8 cellular contexts compared by ENCODE assay signal in the genomic region with DNA sequence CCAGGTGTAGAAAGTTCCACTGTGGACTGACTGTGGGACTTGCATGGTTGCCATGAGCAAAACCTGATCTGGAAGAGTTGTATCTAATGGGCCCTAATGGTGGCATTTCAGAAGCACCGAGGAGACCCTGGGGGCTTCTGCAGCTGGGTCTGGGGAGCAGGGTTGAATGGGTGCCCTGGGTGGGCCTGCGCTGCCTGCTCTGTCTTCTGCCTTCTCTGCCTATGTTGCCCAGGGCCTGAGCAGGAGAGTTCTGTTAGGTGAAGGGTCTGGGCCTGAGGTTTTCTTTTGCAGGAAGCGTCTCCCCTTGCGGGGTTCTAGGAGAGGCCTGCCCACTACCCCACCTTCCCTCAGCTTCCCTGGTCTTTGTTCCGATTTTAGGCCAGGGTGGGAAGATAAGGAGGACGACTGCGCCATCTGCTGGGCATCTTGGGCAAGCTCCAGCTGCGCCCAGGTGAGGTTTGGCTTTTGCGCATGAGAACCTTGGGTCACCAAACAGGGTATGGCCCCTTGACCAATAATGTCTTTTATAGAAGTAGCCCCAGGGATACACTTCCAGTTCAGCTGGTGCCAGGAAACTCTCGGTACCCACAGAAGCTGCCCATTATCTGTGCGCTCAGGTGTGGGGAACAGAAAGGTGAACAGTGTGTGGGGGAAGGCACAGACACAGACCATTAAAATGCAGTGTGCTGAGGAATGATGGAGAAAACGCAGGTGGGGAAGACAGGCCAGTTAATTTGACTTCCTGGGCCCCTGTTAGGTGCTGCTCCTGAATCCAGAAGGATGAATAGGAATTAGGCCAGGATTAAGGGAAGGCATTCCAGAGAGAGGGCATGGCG. TPM values are rescaled to one million over a fixed set of nuclear protein-coding genes. Genes with fewer than 3 reads are reported as not detected.
DNase-seq lines count a peak whose midpoint lies in the region; ATAC-seq and TF ChIP-seq lines count a peak whose summit lies in the region.

No MANE protein-coding gene starts in this region.

- POLR2A ChIA-PET in AG04449 (lab: Yijun Ruan, JAX): no interaction called here

- no peaks in the 10 kb centered on the region for H3K9me3 Mint-ChIP-seq in natural killer cell

- H3K27ac Mint-ChIP-seq in natural killer cell: no peak overlapping the region

- TF ChIP-seq CTCF in AG04449 (IDR thresholded peaks at IDR 0.05; ENCODE audit: insufficient read depth, low read length, missing control alignments): peak; percentile 87
- peak; percentile 94 for TF ChIP-seq CTCF in epithelial cell of proximal tubule (conservative IDR thresholded peaks at IDR 0.05; ENCODE audit: low read depth, low read length)
- peak; percentile 67 for TF ChIP-seq CTCF in natural killer cell (IDR thresholded peaks at IDR 0.05)
- peak; percentile 32 to 82 (median 60) for TF ChIP-seq CTCF in thyroid gland (IDR thresholded peaks at IDR 0.05)

- no peaks in the 10 kb centered on the region for H3K9me3 ChIP-seq in thyroid gland

- H3K27me3 ChIP-seq in thyroid gland: no peaks in the 10 kb centered on the region

- H3K4me3 ChIP-seq in AG04449 (ENCODE audit: low read depth, low read length): no peak overlapping the region
- H3K4me3 ChIP-seq in epithelial cell of proximal tubule (ENCODE audit: low read depth, low read length): no peak overlapping the region
- no peak overlapping the region for H3K4me3 ChIP-seq in thyroid gland (replicated peaks in 1 of 3)

- no peaks in the 10 kb centered on the region for H3K36me3 ChIP-seq in thyroid gland

- WGBS in thyroid gland, 2 donors: 19 to 23% methylated on average over 11 to 12 of the region's 13 CpGs

- CTCF ChIA-PET in AG04449 (lab: Yijun Ruan, JAX): interaction anchor here (0.6 to 8.2 kb wide), 45 partner anchors 7 to 800 kb away, joined by 3 to 79 read pairs (median 4); no protein-coding TSS in a partner anchor

- ATAC-seq in GM18502 (IDR thresholded peaks at IDR 0.05; ENCODE audit: poor library complexity, unreplicated experiment): peak; percentile 78
- peak; percentile 58 for ATAC-seq in HG03108 (IDR thresholded peaks at IDR 0.05; ENCODE audit: unreplicated experiment)
- ATAC-seq in natural killer cell: peak; percentile 55 to 80 (median 57)

- H3K4me1 Mint-ChIP-seq in natural killer cell: no peaks in the 10 kb centered on the region

- no peak overlapping the region for H3K27ac ChIP-seq in thyroid gland

- no peaks in the 10 kb centered on the region for H3K4me1 ChIP-seq in thyroid gland

- DNase-seq in AG04449 (ENCODE audit: low read depth, low spot score): no peak
- peak; percentile 19 for DNase-seq in NCI-H526 treated with DMSO at 0.1 percent for 48 hours (lab: John Stamatoyannopoulos, UW)
- peak; percentile 19 to 53 (median 30) for DNase-seq in activated CD8-positive, alpha-beta memory T cell treated with anti-CD3 and anti-CD28 coated beads for 48 hours (ENCODE audit: low read depth in 2 of 3, low spot score in 2 of 3)
- DNase-seq in epithelial cell of proximal tubule (ENCODE audit: low read depth): no peak
- DNase-seq in natural killer cell: peak; percentile 40
- peak; percentile 51 to 61 for DNase-seq in thyroid gland

- peaks cover 14 to 19% of the 10 kb centered on the region in 2 donors for H3K27me3 Mint-ChIP-seq in natural killer cell (ENCODE audit: low read depth in 2 of 2)

- no peak overlapping the region for H3K4me3 Mint-ChIP-seq in natural killer cell

- intact Hi-C loops in natural killer cell (cut with micrococcal nuclease): loop anchor here (1.0 kb wide), 1 partner anchor 650 kb away; no protein-coding TSS in a partner anchor
- intact Hi-C loops in thyroid gland (cut with DNase I): loop anchor here (5.0 to 10.0 kb wide), 2 partner anchors 441 to 649 kb away; partner anchors contain the start of gene FJX1

- TF ChIP-seq POLR2A in thyroid gland (IDR thresholded peaks at IDR 0.05): no peak

- no peaks in the 10 kb centered on the region for H3K36me3 Mint-ChIP-seq in natural killer cell

RNA-seq across cellular contexts. Expression of gene COMMD9, which starts 23.2 kb away (rescaled TPM):
- total RNA-seq in epithelial cell of proximal tubule: 51.8 and 56.7 TPM in 2 replicates
- total RNA-seq in natural killer cell: 10 to 100 TPM; 64.6 to 79.1 (median 74.0) TPM
- total RNA-seq in thyroid gland: 10 to 100 TPM; 43.5 to 52.6 (median 51.0) TPM

RNA-seq across cellular contexts. Expression of gene PRR5L, which starts 30.1 kb away (rescaled TPM):
- total RNA-seq in epithelial cell of proximal tubule (5.9 and 13.2 TPM in 2 replicates), natural killer cell (100 to 1,000 TPM; 128 to 367 (median 303) TPM), thyroid gland (10 to 100 TPM in 1 of 4 donors, 1 to 10 TPM in 3; 4.7 to 11.5 (median 6.0) TPM)

Comparison
In these comparisons a context has a peak if more than half of its experiments do, and no peak if none do; other contexts are left out.
1. DNase-seq: peak in NCI-H526 treated with DMSO at 0.1 percent for 48 hours (single experiment), activated CD8-positive, alpha-beta memory T cell treated with anti-CD3 and anti-CD28 coated beads for 48 hours (3 of 3), natural killer cell (single experiment) and thyroid gland (2 of 2); none in AG04449 (single experiment) and epithelial cell of proximal tubule (single experiment).
2. Peak in every context shown above with its lines, with median percentiles within 50 percentile points of each other: CTCF ChIP-seq and ATAC-seq.